In the genomic region with DNA sequence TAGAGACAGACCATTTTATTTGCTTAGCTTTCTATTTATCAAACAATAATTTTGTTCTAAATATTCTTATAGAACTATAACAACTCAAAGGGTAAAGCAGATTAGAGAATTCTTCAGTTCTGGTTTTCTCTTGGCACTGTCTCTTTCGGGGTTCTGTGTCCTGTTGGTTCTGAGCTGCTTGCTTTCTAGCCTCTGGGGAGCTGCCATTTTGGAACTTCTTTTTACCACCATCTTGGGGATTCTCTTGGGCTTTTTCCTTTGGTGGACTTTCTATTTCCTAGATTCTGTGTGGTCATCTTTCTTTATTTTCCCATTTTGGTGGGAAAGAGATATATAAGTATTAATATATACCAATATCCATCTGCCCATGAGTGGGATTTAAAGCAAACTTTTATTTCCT, we compare ENCODE assay signal across 16 cellular contexts.
"Had no signal": no experiment of that assay in that cellular context is flagged by ENCODE, and none has a peak within 500 bp of the region (broad histone marks: within the 10 kb centered on the region; RNA-seq: fewer than 3 reads in every experiment).

No MANE protein-coding gene starts in this region.

- H3K9me3 ChIP-seq: esophagus muscularis mucosa, gastrocnemius medialis, psoas muscle had no signal

- H3K4me3 Mint-ChIP-seq: dendritic cell treated with granulocyte-macrophage colony-stimulating factor and Interleukin-4, amounts not matched to agents 40 ng/mL and 50 ng/mL, for 4 days; effector memory CD8-positive, alpha-beta T cell; mesothelial cell of epicardium; nephron progenitor cell had no signal

- H3K27ac Mint-ChIP-seq: dendritic cell treated with granulocyte-macrophage colony-stimulating factor and Interleukin-4, amounts not matched to agents 40 ng/mL and 50 ng/mL, for 4 days; effector memory CD8-positive, alpha-beta T cell; mesothelial cell of epicardium; nephron progenitor cell had no signal

- H3K27me3 Mint-ChIP-seq: dendritic cell treated with granulocyte-macrophage colony-stimulating factor and Interleukin-4, amounts not matched to agents 40 ng/mL and 50 ng/mL, for 4 days; effector memory CD8-positive, alpha-beta T cell had no signal

- H3K4me1 ChIP-seq: gastrocnemius medialis, psoas muscle had no signal

- ATAC-seq: effector memory CD8-positive, alpha-beta T cell; gastrocnemius medialis; heart right ventricle; left lobe of liver; psoas muscle; sciatic nerve had no signal

- H3K4me3 ChIP-seq: esophagus muscularis mucosa, gastrocnemius medialis, heart right ventricle, psoas muscle had no signal

- H3K27ac ChIP-seq: epithelial cell of prostate, esophagus muscularis mucosa, gastrocnemius medialis, heart right ventricle, psoas muscle had no signal

- H3K9me3 Mint-ChIP-seq: dendritic cell treated with granulocyte-macrophage colony-stimulating factor and Interleukin-4, amounts not matched to agents 40 ng/mL and 50 ng/mL, for 4 days; effector memory CD8-positive, alpha-beta T cell had no signal

- H3K36me3 ChIP-seq: esophagus muscularis mucosa, gastrocnemius medialis, heart right ventricle had no signal

- H3K27me3 ChIP-seq: esophagus muscularis mucosa, gastrocnemius medialis, heart right ventricle had no signal

- DNase-seq: effector memory CD8-positive, alpha-beta T cell; gastrocnemius medialis; heart right ventricle; hypothalamus; nephron progenitor cell; psoas muscle; stimulated activated CD4-positive, alpha-beta T cell treated with anti-CD3 and anti-CD28 coated beads, Interleukin-2, amount 100 ng/mL, for 24 hours; stimulated activated CD4-positive, alpha-beta T cell treated with anti-CD3 and anti-CD28 coated beads, Interleukin-4, amount 100 ng/mL, for 4 hours; stimulated activated naive CD4-positive, alpha-beta T cell treated with Interleukin-2 at 50 U/mL for 16 hours; trophoblast cell had no signal
